ENCODE assay signal across 8 cellular contexts in genomic region chr15:66253296-66253642, GRCh38. TPM values are rescaled to one million over a fixed set of nuclear protein-coding genes. Genes with fewer than 3 reads are reported as not detected.
DNase-seq lines count a peak whose midpoint lies in the region; ATAC-seq and TF ChIP-seq lines count a peak whose summit lies in the region.

No MANE protein-coding gene starts in this region.

- no peaks in the 10 kb centered on the region for H3K9me2 ChIP-seq in HCT116 (ENCODE audit: insufficient read depth)

- H2AFZ ChIP-seq in HCT116 (ENCODE audit: low read depth, low read length, poor library complexity, severe bottlenecking): peak overlapping the region; percentile 95

- no peak overlapping the region; the same call in 1 of the 2 replicates for H3K27ac ChIP-seq in HCT116 (ENCODE audit: low read depth, low read length)
- no peak overlapping the region for H3K27ac ChIP-seq in ascending aorta
- no peak overlapping the region for H3K27ac ChIP-seq in subcutaneous abdominal adipose tissue (ENCODE audit: low read depth, low read length)

- H3K9me3 ChIP-seq in HCT116 (ENCODE audit: control insufficient read depth in 1 of 2, insufficient read depth in 1 of 2, low read depth in 1 of 2, low read length in 2 of 2) (no peaks in the 10 kb centered on the region), ascending aorta (no peaks in the 10 kb centered on the region), subcutaneous abdominal adipose tissue (ENCODE audit: control insufficient read depth in 5 of 5, low read length in 5 of 5) (no peaks in the 10 kb centered on the region)

- intact Hi-C loops in HCT116 (cut with micrococcal nuclease) (loop anchor here (2.0 to 5.0 kb wide), 2 partner anchors 34 to 246 kb away; no protein-coding TSS in a partner anchor), ascending aorta (cut with DNase I) (no loop called here)

- ATAC-seq in HCT116: peak; percentile 46
- no peak for ATAC-seq in HG03460 (IDR thresholded peaks at IDR 0.05; ENCODE audit: unreplicated experiment)
- no peak for ATAC-seq in HG03039 (IDR thresholded peaks at IDR 0.05; ENCODE audit: unreplicated experiment)
- no peak for ATAC-seq in GM18867 (IDR thresholded peaks at IDR 0.05; ENCODE audit: unreplicated experiment)

- peak overlapping the region; percentile 65 to 78 for H3K4me3 ChIP-seq in HCT116 (replicated peaks in 1 of 2; ENCODE audit: low read depth in 1 of 2, low read length in 2 of 2)
- H3K4me3 ChIP-seq in ascending aorta: peak overlapping the region; percentile 54 to 68
- H3K4me3 ChIP-seq in subcutaneous abdominal adipose tissue (ENCODE audit: low read depth in 1 of 5, low read length in 5 of 5): peak overlapping the region in 4 of 5 donors; percentile 73 to 89 (median 76)

- H3K79me2 ChIP-seq in HCT116 (ENCODE audit: insufficient read depth, low read length): no peaks in the 10 kb centered on the region

- no peak for TF ChIP-seq RAD21 in HCT116 (IDR thresholded peaks at IDR 0.05; ENCODE audit: low read depth)

- TF ChIP-seq POLR2A in HCT116 (IDR thresholded peaks at IDR 0.05; ENCODE audit: borderline replicate concordance, extremely low read depth, insufficient read depth, insufficient read length): no peak

- peak overlapping the region; percentile 100 for H3K4me2 ChIP-seq in HCT116 (ENCODE audit: low read length)

- no peaks in the 10 kb centered on the region for H4K20me1 ChIP-seq in HCT116 (ENCODE audit: insufficient read depth)

- POLR2A ChIA-PET in HCT116 (lab: Charles Lee): no interaction called here

- CTCF ChIA-PET in HCT116 (lab: Charles Lee): no interaction called here

- TF ChIP-seq CTCF in HCT116 (IDR thresholded peaks at IDR 0.05 in 2 of 3, conservative IDR thresholded peaks at IDR 0.05 in 1 of 3; ENCODE audit: borderline replicate concordance in 1 of 3, insufficient read depth in 1 of 3, low read depth in 2 of 3, low read length in 2 of 3) (no peak), ascending aorta (IDR thresholded peaks at IDR 0.05) (no peak)

- H3K9ac ChIP-seq in HCT116 (ENCODE audit: low read length): peak overlapping the region; percentile 58
- no peak overlapping the region for H3K9ac ChIP-seq in subcutaneous abdominal adipose tissue (ENCODE audit: low read length in 5 of 5)

- RAD21 ChIA-PET in HCT116 (lab: Charles Lee; ENCODE audit: low non-redundant PET in 1 of 2, low total read pairs in 2 of 2, uncharacterized antibody in 2 of 2, unreplicated experiment in 2 of 2): no interaction called here

- no TSS peak for BruUV-seq in HCT116 (replicated peaks; lab: Mats Ljungman, UMichigan)

- H3K4me1 ChIP-seq in HCT116 (ENCODE audit: control insufficient read depth in 1 of 2, insufficient read depth in 2 of 2, low read length in 2 of 2): peaks cover 0 to 20% of the 10 kb centered on the region in 2 experiments; a peak in 2 of 4 replicates
- H3K4me1 ChIP-seq in ascending aorta: peaks cover 19 to 20% of the 10 kb centered on the region in 2 donors
- peaks cover 2 to 31% (median 26%) of the 10 kb centered on the region in 5 donors for H3K4me1 ChIP-seq in subcutaneous abdominal adipose tissue (ENCODE audit: control insufficient read depth in 5 of 5, insufficient read depth in 5 of 5, low read length in 5 of 5)

- DNase-seq in HCT116 (ENCODE audit: low read depth, low spot score): no peak
- no peak for DNase-seq in ascending aorta (ENCODE audit: low spot score in 2 of 2)
- peak; percentile 62 for DNase-seq in iPS-NIHi11 (ENCODE audit: low spot score)
- DNase-seq in DMS53 (lab: John Stamatoyannopoulos, UW): no peak

- H3K36me3 ChIP-seq in HCT116 (ENCODE audit: control insufficient read depth in 1 of 2, insufficient read depth in 2 of 2, low read length in 2 of 2) (no peaks in the 10 kb centered on the region), ascending aorta (no peaks in the 10 kb centered on the region), subcutaneous abdominal adipose tissue (ENCODE audit: control insufficient read depth in 5 of 5, insufficient read depth in 5 of 5, low read length in 5 of 5) (no peaks in the 10 kb centered on the region)

- H3K27me3 ChIP-seq in HCT116 (ENCODE audit: insufficient read depth, low read length) (peaks cover 3% of the 10 kb centered on the region; the same call in 1 of the 2 replicates), ascending aorta (peaks cover 5% of the 10 kb centered on the region), subcutaneous abdominal adipose tissue (ENCODE audit: control insufficient read depth in 5 of 5, insufficient read depth in 4 of 5, low read length in 5 of 5) (peaks cover 29 to 57% (median 48%) of the 10 kb centered on the region in 5 donors)

TF ChIP-seq in HCT116, 20 proteins besides CTCF, POLR2A, EP300 and RAD21:
- no peak for TF ChIP-seq REST (IDR thresholded peaks at IDR 0.05; ENCODE audit: low read depth)
- TF ChIP-seq SRF (IDR thresholded peaks at IDR 0.05; ENCODE audit: low read depth): no peak
- TF ChIP-seq TCF7L2 (IDR thresholded peaks at IDR 0.05; ENCODE audit: borderline replicate concordance, extremely low read depth, insufficient read depth, insufficient read length): no peak

RNA-seq across cellular contexts. Expression of gene MEGF11, which starts 0.3 kb away (rescaled TPM):
- total RNA-seq in HCT116 (2021; ENCODE audit: unreplicated experiment) (2.3 TPM), ascending aorta (not detected)
- 3.5 and 4.1 TPM in 2 replicates for polyA plus RNA-seq in HCT116 (2012)

RNA-seq across cellular contexts. Expression of gene DIS3L, which starts 40.1 kb away (rescaled TPM):
- total RNA-seq in HCT116 (2021; ENCODE audit: unreplicated experiment) (32.2 TPM), ascending aorta (10.3 TPM)
- 12.7 and 13.0 TPM in 2 replicates for polyA plus RNA-seq in HCT116 (2012)
